Comparison of ENCODE assay signal across 17 cellular contexts in genomic region chr9:33114746-33115145, GRCh38.
"Had no signal": no experiment of that assay in that cellular context is flagged by ENCODE, and none has a peak within 500 bp of the region (broad histone marks: within the 10 kb centered on the region; RNA-seq: fewer than 3 reads in every experiment).

No MANE protein-coding gene starts in this region.

- H3K4me1 ChIP-seq: SJSA1 had no signal

- ATAC-seq: gastrocnemius medialis; left colon; naive thymus-derived CD8-positive, alpha-beta T cell had no signal

- H3K9me3 Mint-ChIP-seq: activated CD4-positive, alpha-beta T cell treated with anti-CD3 and anti-CD28 coated beads, Interleukin-2, amount 10 ng/mL, durations not matched to agents 24 days and 14 days; activated naive CD8-positive, alpha-beta T cell treated with anti-CD3 and anti-CD28 coated beads, Interleukin-2, amount 10 ng/mL, durations not matched to agents 7 days and 5 days; brain; naive thymus-derived CD8-positive, alpha-beta T cell had no signal

- H3K4me1 Mint-ChIP-seq: brain had no signal

- H3K27me3 ChIP-seq: gastrocnemius medialis, heart left ventricle, SJSA1 had no signal

- H3K27ac ChIP-seq: epithelial cell of prostate, gastrocnemius medialis, heart left ventricle, SJSA1 had no signal

- H3K36me3 ChIP-seq: SJSA1 had no signal

- H3K4me3 Mint-ChIP-seq: activated CD4-positive, alpha-beta T cell treated with anti-CD3 and anti-CD28 coated beads, Interleukin-2, amount 10 ng/mL, durations not matched to agents 24 days and 14 days; activated naive CD8-positive, alpha-beta T cell treated with anti-CD3 and anti-CD28 coated beads, Interleukin-2, amount 10 ng/mL, durations not matched to agents 7 days and 5 days; brain; naive thymus-derived CD8-positive, alpha-beta T cell had no signal

- DNase-seq: activated CD4-positive, alpha-beta T cell treated with anti-CD3 and anti-CD28 coated beads, Interleukin-2, amount 10 ng/mL, durations not matched to agents 24 days and 14 days; activated CD4-positive, CD25-positive, alpha-beta regulatory T cell; activated CD8-positive, alpha-beta memory T cell treated with anti-CD3 and anti-CD28 coated beads for 24 hours; activated naive CD8-positive, alpha-beta T cell treated with anti-CD3 and anti-CD28 coated beads, Interleukin-2, amount 10 ng/mL, durations not matched to agents 7 days and 5 days; activated T-cell treated with anti-CD3 and anti-CD28 coated beads for 4 hours; effector memory CD4-positive, alpha-beta T cell; gastrocnemius medialis; heart left ventricle; left colon; mammary epithelial cell; naive thymus-derived CD8-positive, alpha-beta T cell; stimulated activated CD4-positive, alpha-beta T cell treated with anti-CD3 and anti-CD28 coated beads, Interleukin-4, amount 100 ng/mL, for 24 hours; stimulated activated naive CD4-positive, alpha-beta T cell treated with Interleukin-2 at 50 U/mL for 16 hours had no signal

- H3K9me3 ChIP-seq: gastrocnemius medialis, heart left ventricle, SJSA1 had no signal

- H3K27me3 Mint-ChIP-seq: activated CD4-positive, alpha-beta T cell treated with anti-CD3 and anti-CD28 coated beads, Interleukin-2, amount 10 ng/mL, durations not matched to agents 24 days and 14 days; activated naive CD8-positive, alpha-beta T cell treated with anti-CD3 and anti-CD28 coated beads, Interleukin-2, amount 10 ng/mL, durations not matched to agents 7 days and 5 days; naive thymus-derived CD8-positive, alpha-beta T cell had no signal

- H3K4me3 ChIP-seq: gastrocnemius medialis, heart left ventricle, SJSA1, skin epidermis had no signal
